ENCODE assay signal across 7 cellular contexts in genomic region chr2:118061135-118061955, GRCh38. TPM values are rescaled to one million over a fixed set of nuclear protein-coding genes. Genes with fewer than 3 reads are reported as not detected.
DNase-seq lines count a peak whose midpoint lies in the region; ATAC-seq, FAIRE-seq and TF ChIP-seq lines count a peak whose summit lies in the region.

No MANE protein-coding gene starts in this region.

- CTCF ChIA-PET in IMR-90 (lab: Yijun Ruan, JAX), result interaction anchor here (1.1 kb wide), 1 partner anchor 14 kb away, joined by 5 read pairs; no protein-coding TSS in a partner anchor

- H2BK20ac ChIP-seq in IMR-90 (ENCODE audit: low read depth, low read length), result no peak overlapping the region

- H3K9me3 ChIP-seq in IMR-90 (ENCODE audit: control insufficient read depth, insufficient read depth, low read length), result no peaks in the 10 kb centered on the region
- no peaks in the 10 kb centered on the region for H3K9me3 ChIP-seq in lower lobe of right lung

- dilution Hi-C loops in IMR-90 (cut with HindIII; ENCODE audit: low sequenced_read_pairs, unreplicated experiment), result no loop called here

- H4K91ac ChIP-seq in IMR-90 (ENCODE audit: insufficient read depth, low read depth, low read length), result no peak overlapping the region

- no TSS peak for BruUV-seq in IMR-90 (replicated peaks; lab: Mats Ljungman, UMichigan)

- H3K4me3 ChIP-seq in IMR-90 (ENCODE audit: insufficient read depth, low read depth, low read length) (no peak overlapping the region), astrocyte of the cerebellum (ENCODE audit: low read depth, low read length) (no peak overlapping the region), lower lobe of right lung (no peak overlapping the region)

- TF ChIP-seq RAD21 in IMR-90 (IDR thresholded peaks at IDR 0.05; ENCODE audit: low read length), result no peak

- H3K18ac ChIP-seq in IMR-90 (ENCODE audit: low read depth, low read length), result no peak overlapping the region

- H3K23ac ChIP-seq in IMR-90 (ENCODE audit: low read depth, low read length), result no peak overlapping the region

- no peaks in the 10 kb centered on the region for H3K36me3 Mint-ChIP-seq in activated naive CD8-positive, alpha-beta T cell treated with anti-CD3 and anti-CD28 coated beads, Interleukin-2, amount 50 U/mL, for 24 hours (ENCODE audit: low read depth)

- H3K27me3 Mint-ChIP-seq in activated naive CD8-positive, alpha-beta T cell treated with anti-CD3 and anti-CD28 coated beads, Interleukin-2, amount 50 U/mL, for 24 hours, result peaks cover 22% of the 10 kb centered on the region

- H4K8ac ChIP-seq in IMR-90 (ENCODE audit: low read depth in 2 of 2, low read length in 2 of 2), result no peak overlapping the region

- H3K14ac ChIP-seq in IMR-90 (replicated peaks; ENCODE audit: low read depth, low read length), result no peak overlapping the region

- H3K27ac Mint-ChIP-seq in activated naive CD8-positive, alpha-beta T cell treated with anti-CD3 and anti-CD28 coated beads, Interleukin-2, amount 50 U/mL, for 24 hours, result no peak overlapping the region

- no peaks in the 10 kb centered on the region for H3K9me3 Mint-ChIP-seq in activated naive CD8-positive, alpha-beta T cell treated with anti-CD3 and anti-CD28 coated beads, Interleukin-2, amount 50 U/mL, for 24 hours

- H3K4me1 ChIP-seq in IMR-90 (ENCODE audit: control insufficient read depth, insufficient read depth, low read length) (peaks cover 1% of the 10 kb centered on the region; the same call in 1 of the 2 replicates), lower lobe of right lung (peaks cover 12% of the 10 kb centered on the region)

- no peak overlapping the region for H3K9ac ChIP-seq in IMR-90 (ENCODE audit: low read depth, low read length)

- ATAC-seq in GM21825 (IDR thresholded peaks at IDR 0.05; ENCODE audit: unreplicated experiment) (peak; percentile 74), IMR-90 (ENCODE audit: low read depth) (peak; percentile 42; the same call in 1 of the 2 replicates), lower lobe of right lung (peak; percentile 75 to 84)
- ATAC-seq in activated naive CD8-positive, alpha-beta T cell treated with anti-CD3 and anti-CD28 coated beads, Interleukin-2, amount 50 U/mL, for 24 hours, result no peak

- DNase-seq in GM12892 (ENCODE audit: insufficient read length), result no peak
- peak; percentile 12 for DNase-seq in IMR-90
- peak; percentile 68 for DNase-seq in astrocyte of the cerebellum (ENCODE audit: low read depth)
- no peak for DNase-seq in lower lobe of right lung
- no peak for DNase-seq in central memory CD4-positive, alpha-beta T cell
- DNase-seq in activated naive CD8-positive, alpha-beta T cell treated with anti-CD3 and anti-CD28 coated beads, Interleukin-2, amount 50 U/mL, for 24 hours, result no peak

- H3K27me3 ChIP-seq in IMR-90 (ENCODE audit: control insufficient read depth, insufficient read depth, low read length) (peaks cover 29% of the 10 kb centered on the region), lower lobe of right lung (ENCODE audit: low read depth) (no peaks in the 10 kb centered on the region)

- peak; percentile 92 for FAIRE-seq in GM12892 (lab: Jason Lieb, UNC)

- H3K27ac ChIP-seq in IMR-90 (ENCODE audit: insufficient read depth, low read length), result no peak overlapping the region
- H3K27ac ChIP-seq in lower lobe of right lung, result no peak overlapping the region

- 40% methylated on average over 1 of the region's 4 CpGs; no CpG with 5 or more reads in 1 of the 2 experiments for WGBS in IMR-90 (ENCODE audit: extremely low coverage in 2 of 2, insufficient read length in 1 of 2), 2 experiments

- no peak overlapping the region for H3K56ac ChIP-seq in IMR-90 (ENCODE audit: extremely low read depth, insufficient read depth, low read length)

- H2AK5ac ChIP-seq in IMR-90 (ENCODE audit: low read depth, low read length), result no peak overlapping the region

- H3K4me3 Mint-ChIP-seq in activated naive CD8-positive, alpha-beta T cell treated with anti-CD3 and anti-CD28 coated beads, Interleukin-2, amount 50 U/mL, for 24 hours, result no peak overlapping the region

- H3K36me3 ChIP-seq in IMR-90 (ENCODE audit: control insufficient read depth, insufficient read depth, low read length) (no peaks in the 10 kb centered on the region), lower lobe of right lung (no peaks in the 10 kb centered on the region)

- no peak overlapping the region for H2BK120ac ChIP-seq in IMR-90 (ENCODE audit: low read depth, low read length)

- H4K5ac ChIP-seq in IMR-90 (ENCODE audit: low read depth, low read length), result no peak overlapping the region

- no peak overlapping the region for H3K4ac ChIP-seq in IMR-90 (ENCODE audit: low read depth, low read length)

- intact Hi-C loops in IMR-90 (cut with micrococcal nuclease) (loop anchor here (1.0 kb wide), 1 partner anchor 29 kb away; no protein-coding TSS in a partner anchor), lower lobe of right lung (cut with DNase I) (no loop called here)

- TF ChIP-seq POLR2A in GM12892 (IDR thresholded peaks at IDR 0.05; ENCODE audit: low read depth, low read length), result no peak
- no peak for TF ChIP-seq POLR2A in IMR-90 (IDR thresholded peaks at IDR 0.05; ENCODE audit: low read depth, low read length)

- H3K4me1 Mint-ChIP-seq in activated naive CD8-positive, alpha-beta T cell treated with anti-CD3 and anti-CD28 coated beads, Interleukin-2, amount 50 U/mL, for 24 hours, result peaks cover 9% of the 10 kb centered on the region

- no peak overlapping the region for H2AK9ac ChIP-seq in IMR-90 (replicated peaks; ENCODE audit: low read depth, low read length, poor library complexity)

- no peaks in the 10 kb centered on the region for H3K79me1 ChIP-seq in IMR-90 (ENCODE audit: low read depth in 1 of 2, low read length in 2 of 2)

- no peak overlapping the region for H3K4me2 ChIP-seq in IMR-90 (ENCODE audit: low read depth, low read length)

- H4K20me1 ChIP-seq in IMR-90 (ENCODE audit: insufficient read depth, low read length), result no peaks in the 10 kb centered on the region

- H2AFZ ChIP-seq in IMR-90 (replicated peaks; ENCODE audit: low read length, poor library complexity), result no peak overlapping the region

- TF ChIP-seq CTCF in IMR-90 (conservative IDR thresholded peaks at IDR 0.05; ENCODE audit: low read depth, low read length) (peak; percentile 27), astrocyte of the cerebellum (IDR thresholded peaks at IDR 0.05; ENCODE audit: low read depth, low read length, missing control alignments) (peak; percentile 55), lower lobe of right lung (IDR thresholded peaks at IDR 0.05) (peak; percentile 31)

- POLR2A ChIA-PET in IMR-90 (lab: Charles Lee; ENCODE audit: unreplicated experiment), result no interaction called here

- H2BK5ac ChIP-seq in IMR-90 (ENCODE audit: low read depth, low read length, poor library complexity, severe bottlenecking), result no peak overlapping the region

- in situ Hi-C loops in IMR-90 (cut with MboI; ENCODE audit: low sequenced_read_pairs) (no loop called here), astrocyte of the cerebellum (cut with HindIII; ENCODE audit: low sequenced_read_pairs) (no loop called here)

- H2BK15ac ChIP-seq in IMR-90 (ENCODE audit: low read depth, low read length), result no peak overlapping the region

- H3K9me1 ChIP-seq in IMR-90 (ENCODE audit: insufficient read depth, low read length), result no peaks in the 10 kb centered on the region

TF ChIP-seq in IMR-90, 13 proteins besides CTCF, POLR2A, EP300 and RAD21:
- TF ChIP-seq SMC3 (IDR thresholded peaks at IDR 0.05; ENCODE audit: low read depth, low read length) (no peak), FOS (IDR thresholded peaks at IDR 0.05; ENCODE audit: low read depth, low read length) (no peak), BHLHE40 (IDR thresholded peaks at IDR 0.05; ENCODE audit: low read depth, low read length) (no peak)
- TF ChIP-seq, protein P1, sequence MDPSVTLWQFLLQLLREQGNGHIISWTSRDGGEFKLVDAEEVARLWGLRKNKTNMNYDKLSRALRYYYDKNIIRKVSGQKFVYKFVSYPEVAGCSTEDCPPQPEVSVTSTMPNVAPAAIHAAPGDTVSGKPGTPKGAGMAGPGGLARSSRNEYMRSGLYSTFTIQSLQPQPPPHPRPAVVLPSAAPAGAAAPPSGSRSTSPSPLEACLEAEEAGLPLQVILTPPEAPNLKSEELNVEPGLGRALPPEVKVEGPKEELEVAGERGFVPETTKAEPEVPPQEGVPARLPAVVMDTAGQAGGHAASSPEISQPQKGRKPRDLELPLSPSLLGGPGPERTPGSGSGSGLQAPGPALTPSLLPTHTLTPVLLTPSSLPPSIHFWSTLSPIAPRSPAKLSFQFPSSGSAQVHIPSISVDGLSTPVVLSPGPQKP (IDR thresholded peaks at IDR 0.05; ENCODE audit: borderline replicate concordance, low read depth, low read length), result no peak

RNA-seq across cellular contexts. Expression of gene INSIG2, which starts 26.9 kb away (rescaled TPM):
- polyA plus RNA-seq in GM12892 (2012; ENCODE audit: missing spikeins), result 46.4 TPM
- total RNA-seq in IMR-90 (2012; rRNA removed) (9.1 and 12.5 TPM in 2 replicates), lower lobe of right lung (25.6 TPM)
- 8.2 and 11.7 TPM in 2 replicates for polyA plus RNA-seq in IMR-90 (2012; rRNA removed)
- polyA plus RNA-seq in IMR-90 (2012; cell fraction: cytosol; rRNA removed), result 2.4 TPM in 2 replicates
- polyA plus RNA-seq in IMR-90 (2012; cell fraction: nucleus; rRNA removed; ENCODE audit: low replicate concordance), result 1.8 and 17.1 TPM in 2 replicates

RNA-seq across cellular contexts. Expression of gene CCDC93, which starts 47.5 kb away (rescaled TPM):
- 9.9 TPM for polyA plus RNA-seq in GM12892 (2012; ENCODE audit: missing spikeins)
- total RNA-seq in IMR-90 (2012; rRNA removed), result 17.2 and 18.9 TPM in 2 replicates
- polyA plus RNA-seq in IMR-90 (2012; rRNA removed), result 7.3 and 8.1 TPM in 2 replicates
- 1.6 and 3.0 TPM in 2 replicates for polyA plus RNA-seq in IMR-90 (2012; cell fraction: cytosol; rRNA removed)
- 5.8 and 31.6 TPM in 2 replicates for polyA plus RNA-seq in IMR-90 (2012; cell fraction: nucleus; rRNA removed; ENCODE audit: low replicate concordance)
- total RNA-seq in lower lobe of right lung, result 47.3 TPM

Comparison
In these comparisons a context has a peak if more than half of its experiments do, and no peak if none do; other contexts are left out.
1. DNase-seq: peak in IMR-90 (single experiment) and astrocyte of the cerebellum (single experiment); none in GM12892 (single experiment), lower lobe of right lung (single experiment), central memory CD4-positive, alpha-beta T cell (single experiment) and activated naive CD8-positive, alpha-beta T cell treated with anti-CD3 and anti-CD28 coated beads, Interleukin-2, amount 50 U/mL, for 24 hours (single experiment).
2. Peak in every context shown above with its lines, with median percentiles within 50 percentile points of each other: CTCF ChIP-seq.